8 cellular contexts compared by ENCODE assay signal in the genomic region with DNA sequence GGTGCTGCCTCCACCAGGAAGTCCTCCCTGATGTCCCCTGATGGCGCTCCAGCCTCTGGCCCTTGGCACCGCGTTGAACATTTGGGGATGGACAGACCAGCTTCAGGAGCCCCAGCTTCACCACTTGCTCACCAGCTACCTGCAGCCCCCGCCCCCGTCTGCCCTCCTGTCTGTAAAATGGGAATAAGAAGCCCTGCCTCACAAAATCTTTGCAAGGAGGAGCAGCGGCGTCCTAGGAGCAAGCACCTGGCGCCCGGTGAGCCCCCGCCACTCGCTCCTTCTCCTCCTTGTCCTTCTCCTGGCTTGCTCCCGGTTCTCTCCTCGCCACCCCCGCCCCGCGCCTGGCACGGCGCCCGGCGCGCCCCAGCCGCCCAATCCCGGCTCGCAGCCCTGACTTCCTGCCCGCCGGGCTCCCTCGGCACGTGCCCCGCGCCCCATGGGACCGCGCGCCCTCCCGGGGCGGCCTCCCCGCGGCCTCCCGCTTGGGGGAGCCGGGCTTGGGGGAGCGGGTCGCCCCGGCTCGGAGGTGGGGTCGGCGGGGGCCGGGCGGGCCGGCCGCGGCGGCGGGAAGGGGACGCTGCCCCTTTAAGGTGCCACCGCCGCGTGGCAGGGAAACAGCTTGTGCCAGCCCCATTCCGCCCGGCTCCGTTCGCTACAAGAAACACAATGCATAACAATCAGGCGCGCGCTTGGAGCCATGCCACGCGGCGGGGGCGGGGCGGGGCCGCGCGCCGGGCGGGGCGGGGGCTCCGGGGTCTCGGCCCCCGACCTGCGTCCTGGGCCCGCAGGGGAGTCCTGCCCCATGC. TPM values are rescaled to one million over a fixed set of nuclear protein-coding genes. Genes with fewer than 3 reads are reported as not detected.
DNase-seq lines count a peak whose midpoint lies in the region; ATAC-seq and TF ChIP-seq lines count a peak whose summit lies in the region.

No MANE protein-coding gene starts in this region.

- no peak for TF ChIP-seq CTCF in RWPE2 (IDR thresholded peaks at IDR 0.05; ENCODE audit: poor library complexity, severe bottlenecking)

- H3K36me3 ChIP-seq in RWPE2 (ENCODE audit: low read depth) = no peaks in the 10 kb centered on the region

- H3K4me1 ChIP-seq in RWPE2 (ENCODE audit: insufficient read depth, poor library complexity, severe bottlenecking) = no peaks in the 10 kb centered on the region

- peak; percentile 80 for DNase-seq in COLO829 (ENCODE audit: low spot score)
- no peak for DNase-seq in Jurkat, Clone E6-1 (ENCODE audit: low read depth, low spot score)
- DNase-seq in RWPE2 (ENCODE audit: low spot score) = peak; percentile 82
- peak; percentile 62 for DNase-seq in activated naive CD4-positive, alpha-beta T cell treated with Interleukin-2 at 50 U/mL for 16 hours
- DNase-seq in head of caudate nucleus = peak in 41 of 42 donors; percentile 51 to 84 (median 70)
- DNase-seq in posterior vena cava (ENCODE audit: low spot score) = peak; percentile 87

- no peaks in the 10 kb centered on the region for H3K9me3 ChIP-seq in RWPE2 (ENCODE audit: severe bottlenecking)

- ATAC-seq in RWPE2 (ENCODE audit: low read depth) = peak; percentile 57
- ATAC-seq in HG03095 (IDR thresholded peaks at IDR 0.05; ENCODE audit: unreplicated experiment) = no peak
- no peak for ATAC-seq in GM19463 (IDR thresholded peaks at IDR 0.05; ENCODE audit: unreplicated experiment)

- peak overlapping the region; percentile 39 for H3K4me3 ChIP-seq in Jurkat, Clone E6-1 (ENCODE audit: low read length)
- H3K4me3 ChIP-seq in RWPE2 (ENCODE audit: severe bottlenecking) = peak overlapping the region; percentile 53

- peak overlapping the region; percentile 42 for H3K27ac ChIP-seq in RWPE2 (ENCODE audit: poor library complexity, severe bottlenecking)

- intact Hi-C loops in head of caudate nucleus (cut with DNase I) (no loop called here), posterior vena cava (cut with DNase I) (no loop called here)

- no peaks in the 10 kb centered on the region for H3K27me3 ChIP-seq in RWPE2 (ENCODE audit: insufficient read depth, poor library complexity, severe bottlenecking)

RNA-seq across cellular contexts. Expression of gene PPP1R1B, which starts 9.1 kb away (rescaled TPM):
- not detected for polyA plus RNA-seq in Jurkat, Clone E6-1 (2012; ENCODE audit: insufficient read depth, insufficient read length)
- total RNA-seq in posterior vena cava = 1 to 10 TPM in 1 of 2 donors, under 1 TPM in 1; 0.38 to 2.3 TPM

RNA-seq across cellular contexts. Expression of gene NEUROD2, which starts 9.9 kb away (rescaled TPM):
- polyA plus RNA-seq in Jurkat, Clone E6-1 (2012; ENCODE audit: insufficient read depth, insufficient read length) = not detected
- not detected for total RNA-seq in posterior vena cava

RNA-seq across cellular contexts. Expression of gene STARD3, which starts 19.3 kb away (rescaled TPM):
- polyA plus RNA-seq in Jurkat, Clone E6-1 (2012; ENCODE audit: insufficient read depth, insufficient read length) = 52.2 TPM
- 10 to 100 TPM; 32.8 to 35.4 TPM for total RNA-seq in posterior vena cava

RNA-seq across cellular contexts. Expression of gene TCAP, which starts 47.5 kb away (rescaled TPM):
- polyA plus RNA-seq in Jurkat, Clone E6-1 (2012; ENCODE audit: insufficient read depth, insufficient read length) = not detected
- total RNA-seq in posterior vena cava = 1 to 10 TPM in 1 of 2 donors, under 1 TPM in 1; 0.81 to 1.0 TPM

RNA-seq across cellular contexts. Expression of gene PNMT, which starts 50.6 kb away (rescaled TPM):
- polyA plus RNA-seq in Jurkat, Clone E6-1 (2012; ENCODE audit: insufficient read depth, insufficient read length) = not detected
- total RNA-seq in posterior vena cava = 1 to 10 TPM in 1 of 2 donors, under 1 TPM in 1; 0.62 to 3.1 TPM
